ENCODE assay signal across 10 cellular contexts in genomic region chr1:54486864-54487263, GRCh38.
A peak's percentile ranks its signal among the peaks of the same experiment; 100 is the strongest.
DNase-seq lines count a peak whose midpoint lies in the region; ATAC-seq, FAIRE-seq and TF ChIP-seq lines count a peak whose summit lies in the region.
"Had no signal": no experiment of that assay in that cellular context is flagged by ENCODE, and none has a peak within 500 bp of the region (broad histone marks: within the 10 kb centered on the region; RNA-seq: fewer than 3 reads in every experiment).

No MANE protein-coding gene starts in this region.

- no peaks in the 10 kb centered on the region for H3F3A ChIP-seq in neural cell (ENCODE audit: insufficient read depth, low read length, poor library complexity, severe bottlenecking)

- H3K4me1 Mint-ChIP-seq in CD4-positive, alpha-beta T cell (ENCODE audit: low read depth) = peaks cover 57% of the 10 kb centered on the region

- POLR2A ChIA-PET in CD4-positive, alpha-beta T cell (lab: Charles Lee) = interaction anchor here (1.2 to 5.6 kb wide), 7 partner anchors 11 to 433 kb away, joined by 3 to 138 read pairs (median 7); partner anchors contain the start of genes SSBP3, TCEANC2 and TMEM59

- no peak overlapping the region for H3K4me2 ChIP-seq in neural cell (ENCODE audit: low read length)
- H3K4me2 ChIP-seq: KMS-11 had no signal

- no peak for TF ChIP-seq EP300 in neural cell (conservative IDR thresholded peaks at IDR 0.05; ENCODE audit: poor library complexity, severe bottlenecking)

- intact Hi-C loops in CD4-positive, alpha-beta T cell (cut with DNase I, micrococcal nuclease) = loop anchor here (1.0 to 5.0 kb wide), 5 partner anchors 13 to 600 kb away; partner anchors contain the start of genes CYB5RL (in 1 of the 2), MRPL37 (in 1 of the 2) and YIPF1 (in 1 of the 2)
- intact Hi-C loops in testis (cut with DNase I; ENCODE audit: low total_unique reads) = loop anchor here (10.0 kb wide), 1 partner anchor 362 kb away; no protein-coding TSS in a partner anchor

- no peaks in the 10 kb centered on the region for H3K79me2 ChIP-seq in neural cell (replicated peaks; ENCODE audit: insufficient read depth, low read length)

- H3K9me2 ChIP-seq in neural cell (ENCODE audit: insufficient read depth, low read length) = no peaks in the 10 kb centered on the region

- no peaks in the 10 kb centered on the region for H3K27me3 ChIP-seq in CD4-positive, alpha-beta T cell (ENCODE audit: control insufficient read depth, insufficient read depth, low read length)
- H3K27me3 ChIP-seq in HUES6 (ENCODE audit: control insufficient read depth, insufficient read depth, low read length) (peaks cover 16% of the 10 kb centered on the region), neural cell (ENCODE audit: insufficient read depth, low read depth, low read length) (no peaks in the 10 kb centered on the region), testis (no peaks in the 10 kb centered on the region)
- H3K27me3 ChIP-seq: heart right ventricle had no signal

- H3K4me3 ChIP-seq in HUES6 (ENCODE audit: low read depth, low read length) (peak overlapping the region; percentile 53), neural cell (ENCODE audit: low read length) (no peak overlapping the region), testis (peak overlapping the region in 1 of 2 donors; percentile 68)

- H2AFZ ChIP-seq in neural cell (ENCODE audit: low read depth, low read length) = no peak overlapping the region

- DNase-seq in CD4-positive, alpha-beta T cell = no peak
- DNase-seq in cerebellar cortex (ENCODE audit: low spot score) (peak; percentile 50), testis (no peak), GM19239 (ENCODE audit: insufficient read length, low spot score) (no peak), MV-4-11 (lab: John Stamatoyannopoulos, UW) (no peak)
- no peak for DNase-seq in activated CD8-positive, alpha-beta memory T cell treated with anti-CD3 and anti-CD28 coated beads, Interleukin-2, amount 50 U/mL, for 48 hours

- H3K9me3 Mint-ChIP-seq in CD4-positive, alpha-beta T cell = no peaks in the 10 kb centered on the region

- TF ChIP-seq CTCF in CD4-positive, alpha-beta T cell (IDR thresholded peaks at IDR 0.05) = no peak
- TF ChIP-seq CTCF in neural cell (IDR thresholded peaks at IDR 0.05; ENCODE audit: poor library complexity, severe bottlenecking) (no peak), testis (IDR thresholded peaks at IDR 0.05) (no peak)

- H3K27ac Mint-ChIP-seq in CD4-positive, alpha-beta T cell = peak overlapping the region; percentile 74

- 50 to 62% methylated on average over 8 of the region's 8 CpGs for WGBS in testis, 2 donors

- H3K36me3 ChIP-seq in HUES6 (ENCODE audit: control insufficient read depth, insufficient read depth, low read length) = no peaks in the 10 kb centered on the region
- no peaks in the 10 kb centered on the region for H3K36me3 ChIP-seq in neural cell (ENCODE audit: insufficient read depth, low read length)
- H3K36me3 ChIP-seq in testis (ENCODE audit: low read depth, missing control alignments) = no peaks in the 10 kb centered on the region
- H3K36me3 ChIP-seq: heart right ventricle had no signal

- TF ChIP-seq RAD21 in neural cell (conservative IDR thresholded peaks at IDR 0.05) = no peak

- CTCF ChIA-PET in CD4-positive, alpha-beta T cell (lab: Charles Lee) = interaction anchor here (0.6 to 3.0 kb wide), 6 partner anchors 12 to 366 kb away, joined by 3 to 10 read pairs (median 4); partner anchors contain the start of gene SSBP3

- H3K9ac ChIP-seq in HUES6 (ENCODE audit: low read length) (no peak overlapping the region), neural cell (ENCODE audit: low read length) (peak overlapping the region; percentile 69)
- H3K9ac ChIP-seq: KMS-11 had no signal

- peaks cover 33% of the 10 kb centered on the region for H3K4me1 ChIP-seq in HUES6 (ENCODE audit: control insufficient read depth, insufficient read depth, low read length)
- H3K4me1 ChIP-seq in testis = peaks cover 27% of the 10 kb centered on the region

- H3K4me3 Mint-ChIP-seq in CD4-positive, alpha-beta T cell = peak overlapping the region; percentile 95

- FAIRE-seq in GM19239 (lab: Jason Lieb, UNC) = no peak

- H4K20me1 ChIP-seq in neural cell (ENCODE audit: insufficient read depth) = no peaks in the 10 kb centered on the region

- no peak for TF ChIP-seq POLR2A in testis (IDR thresholded peaks at IDR 0.05)

- H3K27ac ChIP-seq in CD4-positive, alpha-beta T cell (ENCODE audit: low read depth, low read length) = no peak overlapping the region
- no peak overlapping the region for H3K27ac ChIP-seq in HUES6 (ENCODE audit: low read depth, low read length)
- H3K27ac ChIP-seq in neural cell (ENCODE audit: low read length) = peak overlapping the region; percentile 87
- H3K27ac ChIP-seq in testis = peak overlapping the region in 1 of 2 donors; percentile 86
- H3K27ac ChIP-seq: KMS-11 had no signal

- H3K27me3 Mint-ChIP-seq in CD4-positive, alpha-beta T cell = no peaks in the 10 kb centered on the region

- H3K36me3 Mint-ChIP-seq in CD4-positive, alpha-beta T cell (ENCODE audit: low read depth) = no peaks in the 10 kb centered on the region

- ATAC-seq in CD4-positive, alpha-beta T cell (ENCODE audit: poor library complexity) = no peak

- H3K9me3 ChIP-seq in CD4-positive, alpha-beta T cell (ENCODE audit: control insufficient read depth, low read length) = no peaks in the 10 kb centered on the region
- H3K9me3 ChIP-seq in HUES6 (ENCODE audit: control insufficient read depth, insufficient read depth, low read depth, low read length) (no peaks in the 10 kb centered on the region), neural cell (ENCODE audit: low read length) (no peaks in the 10 kb centered on the region), testis (no peaks in the 10 kb centered on the region)
- H3K9me3 ChIP-seq: heart right ventricle had no signal

TF ChIP-seq in neural cell, 6 proteins besides CTCF, POLR2A, EP300 and RAD21:
- no peak for TF ChIP-seq SMC3 (conservative IDR thresholded peaks at IDR 0.05; ENCODE audit: poor library complexity)
- TF ChIP-seq POLR2AphosphoS5 (IDR thresholded peaks at IDR 0.05) = no peak
- no peak for TF ChIP-seq MXI1 (conservative IDR thresholded peaks at IDR 0.05; ENCODE audit: poor library complexity, severe bottlenecking)
- no peak for TF ChIP-seq REST (IDR thresholded peaks at IDR 0.05; ENCODE audit: borderline replicate concordance)
- TF ChIP-seq EZH2 (IDR thresholded peaks at IDR 0.05; ENCODE audit: borderline replicate concordance, insufficient read depth, low read length, poor library complexity, severe bottlenecking) = no peak
- TF ChIP-seq TAF1 (IDR thresholded peaks at IDR 0.05; ENCODE audit: low read depth) = no peak
